24 cellular contexts compared by ENCODE assay signal in genomic region chr13:29190298-29190697, GRCh38.
"Had no signal": no experiment of that assay in that cellular context is flagged by ENCODE, and none has a peak within 500 bp of the region (broad histone marks: within the 10 kb centered on the region; RNA-seq: fewer than 3 reads in every experiment).

No MANE protein-coding gene starts in this region.

- H3K27ac Mint-ChIP-seq: dendritic cell treated with granulocyte-macrophage colony-stimulating factor and Interleukin-4, amounts not matched to agents 40 ng/mL and 50 ng/mL, for 4 days; effector memory CD8-positive, alpha-beta T cell; endodermal cell had no signal

- H3K27me3 ChIP-seq: colonic mucosa, esophagus muscularis mucosa, esophagus squamous epithelium, foreskin keratinocyte, gastrocnemius medialis, gastroesophageal sphincter, heart left ventricle, heart right ventricle had no signal

- H3K27me3 Mint-ChIP-seq: dendritic cell treated with granulocyte-macrophage colony-stimulating factor and Interleukin-4, amounts not matched to agents 40 ng/mL and 50 ng/mL, for 4 days; effector memory CD8-positive, alpha-beta T cell had no signal

- H3K4me1 ChIP-seq: colonic mucosa, esophagus squamous epithelium, foreskin keratinocyte, gastrocnemius medialis, gastroesophageal sphincter, heart left ventricle, heart right ventricle had no signal

- H3K27ac ChIP-seq: colonic mucosa, coronary artery, epithelial cell of prostate, esophagus muscularis mucosa, esophagus squamous epithelium, foreskin keratinocyte, gastrocnemius medialis, gastroesophageal sphincter, heart left ventricle, heart right ventricle had no signal

- ATAC-seq: effector memory CD8-positive, alpha-beta T cell; esophagus mucosa; foreskin keratinocyte; gastrocnemius medialis; gastroesophageal sphincter; heart left ventricle; heart right ventricle had no signal

- H3K4me1 Mint-ChIP-seq: endodermal cell had no signal

- H3K9me3 ChIP-seq: colonic mucosa, gastrocnemius medialis had no signal

- DNase-seq: colonic mucosa; cortex of kidney; dermis blood vessel endothelial cell; effector CD4-positive, alpha-beta T cell; effector CD8-positive, alpha-beta T cell; effector memory CD4-positive, alpha-beta T cell; effector memory CD8-positive, alpha-beta T cell; endodermal cell; erythroblast; esophagus squamous epithelium; foreskin fibroblast; foreskin keratinocyte; foreskin melanocyte; gastrocnemius medialis; glutamatergic neuron; head of caudate nucleus; heart left ventricle; heart right ventricle had no signal

- H3K36me3 ChIP-seq: colonic mucosa, esophagus muscularis mucosa, esophagus squamous epithelium, gastrocnemius medialis, gastroesophageal sphincter, heart left ventricle, heart right ventricle had no signal

- H3K4me3 ChIP-seq: colonic mucosa, coronary artery, esophagus muscularis mucosa, esophagus squamous epithelium, gastrocnemius medialis, gastroesophageal sphincter, heart left ventricle, heart right ventricle had no signal

- H3K4me3 Mint-ChIP-seq: dendritic cell treated with granulocyte-macrophage colony-stimulating factor and Interleukin-4, amounts not matched to agents 40 ng/mL and 50 ng/mL, for 4 days; effector memory CD8-positive, alpha-beta T cell; endodermal cell had no signal
